30 cellular contexts compared by ENCODE assay signal in the genomic region with DNA sequence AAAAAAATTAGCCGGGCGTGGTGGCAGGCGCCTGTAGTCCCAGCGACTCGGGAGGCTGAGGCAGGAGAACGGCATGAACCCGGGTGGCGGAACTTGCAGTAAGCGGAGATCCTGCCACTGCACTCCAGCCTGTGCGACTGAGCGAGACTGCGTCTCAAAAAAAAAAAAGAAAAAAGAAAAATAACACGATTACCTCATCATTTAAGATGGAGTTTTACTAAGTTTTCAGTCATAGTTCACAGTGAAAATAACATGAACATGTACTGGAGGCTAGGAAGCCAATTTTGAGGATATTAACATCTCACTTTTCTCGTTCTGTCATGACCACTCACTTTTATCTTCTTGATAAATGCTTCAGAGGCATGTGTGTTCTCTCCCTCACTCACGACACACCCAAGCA. TPM values are rescaled to one million over a fixed set of nuclear protein-coding genes. Genes with fewer than 3 reads are reported as not detected.
"Had no signal": no experiment of that assay in that cellular context is flagged by ENCODE, and none has a peak within 500 bp of the region (broad histone marks: within the 10 kb centered on the region; RNA-seq: fewer than 3 reads in every experiment).

No MANE protein-coding gene starts in this region.

- H3K4me2 ChIP-seq: smooth muscle cell had no signal

- H3K36me3 ChIP-seq: neutrophil, pancreas, prostate gland, spleen, suprapubic skin, tibial artery, transverse colon, upper lobe of right lung, uterus had no signal

- H3K27ac ChIP-seq: neutrophil, pancreas, prostate gland, skin epidermis, spleen, suprapubic skin, testis, tibial artery, transverse colon, upper lobe of right lung, uterus had no signal

- ATAC-seq: naive thymus-derived CD8-positive, alpha-beta T cell; natural killer cell treated with Interleukin-12 subunit alpha and Interleukin-12 subunit beta and Interleukin-15 and Interleukin-18, amount 100 ng/mL, for 72 hours; pancreas; right cardiac atrium; sciatic nerve; stimulated activated memory B cell treated with anti-CD40 and anti-IgM and Interleukin-4, amounts not matched to agents 10 μg/mL and 1 μg/mL and 100 μg/mL, for 72 hours; stimulated activated naive CD8-positive, alpha-beta T cell treated with anti-CD3 and anti-CD28 coated beads, Interleukin-15, amount 100 ng/mL, for 72 hours; stimulated activated naive CD8-positive, alpha-beta T cell treated with anti-CD3 and anti-CD28 coated beads, Interleukin-15, Interleukin-2, amounts not matched to agents 100 U/mL and 50 U/mL, for 24 hours; upper lobe of right lung had no signal

- H3K9me3 ChIP-seq: neutrophil, pancreas, prostate gland, spleen, suprapubic skin, testis, tibial artery, transverse colon, upper lobe of right lung, uterus had no signal

- H3K27me3 ChIP-seq: pancreas, testis, transverse colon, uterus had no signal

- DNase-seq: naive thymus-derived CD8-positive, alpha-beta T cell; nephron progenitor cell; nucleus accumbens; pancreas; retina; right cardiac atrium; spleen; stimulated activated CD4-positive, alpha-beta T cell treated with anti-CD3 and anti-CD28 coated beads, Interleukin-12 subunit alpha, Interleukin-12 subunit beta, amount 100 ng/mL, for 4 hours; stimulated activated CD4-positive, alpha-beta T cell treated with anti-CD3 and anti-CD28 coated beads, Interleukin-1b, Interleukin-23, amount 100 ng/mL, for 48 hours; stimulated activated CD4-positive, alpha-beta T cell treated with anti-CD3 and anti-CD28 coated beads, Interleukin-4, amount 100 ng/mL, for 1 hour; stimulated activated CD4-positive, alpha-beta T cell treated with anti-CD3 and anti-CD28 coated beads, Interleukin-4, amount 100 ng/mL, for 4 hours; stimulated activated CD8-positive, alpha-beta memory T cell treated with anti-CD3 and anti-CD28 coated beads, Interleukin-4, amount 100 ng/mL, for 48 hours; stimulated activated naive CD4-positive, alpha-beta T cell; stimulated activated naive CD8-positive, alpha-beta T cell treated with anti-CD3 and anti-CD28 coated beads, Interleukin-15, amount 100 ng/mL, for 72 hours; stimulated activated naive CD8-positive, alpha-beta T cell treated with anti-CD3 and anti-CD28 coated beads, Interleukin-15, Interleukin-2, amounts not matched to agents 100 U/mL and 50 U/mL, for 24 hours; substantia nigra; testis; tibial artery; transverse colon; upper lobe of right lung; uterus had no signal

- H3K4me1 ChIP-seq: prostate gland, uterus had no signal

- H3K4me3 ChIP-seq: pancreas, prostate gland, skin epidermis, smooth muscle cell, spleen, suprapubic skin, testis, tibial artery, transverse colon, upper lobe of right lung, uterus had no signal

RNA-seq across cellular contexts. Expression of a gene that starts 3.1 kb away (rescaled TPM):
- total RNA-seq: osteocyte had no signal

RNA-seq across cellular contexts. Expression of a gene that starts 24.4 kb away (rescaled TPM):
- total RNA-seq: osteocyte had no signal
